In genomic region chr9:92350740-92351133, GRCh38 we compare ENCODE assay signal across 25 cellular contexts. TPM values are rescaled to one million over a fixed set of nuclear protein-coding genes. Genes with fewer than 3 reads are reported as not detected.
DNase-seq lines count a peak whose midpoint lies in the region; ATAC-seq and TF ChIP-seq lines count a peak whose summit lies in the region.
"Had no signal": no experiment of that assay in that cellular context is flagged by ENCODE, and none has a peak within 500 bp of the region (broad histone marks: within the 10 kb centered on the region; RNA-seq: fewer than 3 reads in every experiment).

No MANE protein-coding gene starts in this region.

- TF ChIP-seq POLR2A in prostate gland (IDR thresholded peaks at IDR 0.05) = no peak

- H3K4me3 Mint-ChIP-seq in activated CD4-positive, alpha-beta memory T cell treated with anti-CD3 and anti-CD28 coated beads, Interleukin-2, amount 10 ng/mL, durations not matched to agents 7 days and 5 days = no peak overlapping the region
- no peak overlapping the region for H3K4me3 Mint-ChIP-seq in activated CD4-positive, alpha-beta memory T cell treated with anti-CD3 and anti-CD28 coated beads for 36 hours
- H3K4me3 Mint-ChIP-seq in stimulated activated naive CD8-positive, alpha-beta T cell treated with anti-CD3 and anti-CD28 coated beads, Interleukin-15, amount 100 ng/mL, for 72 hours = no peak overlapping the region
- H3K4me3 Mint-ChIP-seq: activated CD4-positive, alpha-beta T cell treated with anti-CD3 and anti-CD28 coated beads, Interleukin-2, amount 10 ng/mL, durations not matched to agents 7 days and 5 days; effector memory CD8-positive, alpha-beta T cell; neural crest cell; stimulated activated memory B cell treated with anti-CD40 and anti-IgM and Interleukin-4, amounts not matched to agents 10 μg/mL and 1 μg/mL and 100 μg/mL, for 72 hours had no signal

- no peaks in the 10 kb centered on the region for H3K4me1 ChIP-seq in prostate gland (replicated peaks)
- H3K4me1 ChIP-seq in tibial artery = peaks cover 0 to 15% (median 6%) of the 10 kb centered on the region in 4 donors

- H3K27ac Mint-ChIP-seq in activated CD4-positive, alpha-beta memory T cell treated with anti-CD3 and anti-CD28 coated beads, Interleukin-2, amount 10 ng/mL, durations not matched to agents 7 days and 5 days = peak overlapping the region; percentile 13
- H3K27ac Mint-ChIP-seq in activated CD4-positive, alpha-beta memory T cell treated with anti-CD3 and anti-CD28 coated beads for 36 hours = no peak overlapping the region
- H3K27ac Mint-ChIP-seq in stimulated activated naive CD8-positive, alpha-beta T cell treated with anti-CD3 and anti-CD28 coated beads, Interleukin-15, amount 100 ng/mL, for 72 hours = no peak overlapping the region
- H3K27ac Mint-ChIP-seq: activated CD4-positive, alpha-beta T cell treated with anti-CD3 and anti-CD28 coated beads, Interleukin-2, amount 10 ng/mL, durations not matched to agents 7 days and 5 days; stimulated activated memory B cell treated with anti-CD40 and anti-IgM and Interleukin-4, amounts not matched to agents 10 μg/mL and 1 μg/mL and 100 μg/mL, for 72 hours had no signal

- POLR2A ChIA-PET in activated CD4-positive, alpha-beta memory T cell treated with anti-CD3 and anti-CD28 coated beads, Interleukin-2, amount 10 ng/mL, durations not matched to agents 7 days and 5 days (lab: Charles Lee) = interaction anchor here (1.1 kb wide), 1 partner anchor 25 kb away, joined by 3 read pairs; the partner anchor contains the start of gene CENPP
- POLR2A ChIA-PET in activated CD4-positive, alpha-beta memory T cell treated with anti-CD3 and anti-CD28 coated beads for 36 hours (lab: Charles Lee) = no interaction called here

- H3K27me3 ChIP-seq in prostate gland (replicated peaks; ENCODE audit: insufficient read depth) (no peaks in the 10 kb centered on the region), tibial artery (no peaks in the 10 kb centered on the region)

- H3K36me3 ChIP-seq in prostate gland (no peaks in the 10 kb centered on the region), tibial artery (peaks cover 0 to 3% (median 0%) of the 10 kb centered on the region in 3 donors)

- TF ChIP-seq CTCF in fibroblast of pulmonary artery (IDR thresholded peaks at IDR 0.05; ENCODE audit: low read length, missing control alignments) (no peak), prostate gland (IDR thresholded peaks at IDR 0.05) (no peak), tibial artery (IDR thresholded peaks at IDR 0.05) (no peak)

- peaks cover 46% of the 10 kb centered on the region for H3K36me3 Mint-ChIP-seq in activated CD4-positive, alpha-beta memory T cell treated with anti-CD3 and anti-CD28 coated beads, Interleukin-2, amount 10 ng/mL, durations not matched to agents 7 days and 5 days (ENCODE audit: low read depth)
- peaks cover 27% of the 10 kb centered on the region for H3K36me3 Mint-ChIP-seq in activated CD4-positive, alpha-beta memory T cell treated with anti-CD3 and anti-CD28 coated beads for 36 hours

- no peak for DNase-seq in activated CD4-positive, alpha-beta memory T cell treated with anti-CD3 and anti-CD28 coated beads, Interleukin-2, amount 10 ng/mL, durations not matched to agents 7 days and 5 days
- no peak for DNase-seq in activated CD4-positive, alpha-beta memory T cell treated with anti-CD3 and anti-CD28 coated beads for 36 hours
- DNase-seq in fibroblast of pulmonary artery (ENCODE audit: low read depth) = peak; percentile 6
- DNase-seq in prostate gland (ENCODE audit: low spot score) = no peak
- DNase-seq in tibial artery = no peak
- DNase-seq in stimulated activated naive CD8-positive, alpha-beta T cell treated with anti-CD3 and anti-CD28 coated beads, Interleukin-15, amount 100 ng/mL, for 72 hours = no peak
- DNase-seq in NCI-H82 (lab: John Stamatoyannopoulos, UW) = no peak
- DNase-seq: 8988T; activated CD4-positive, alpha-beta T cell treated with anti-CD3 and anti-CD28 coated beads, Interleukin-2, amount 10 ng/mL, durations not matched to agents 7 days and 5 days; activated CD8-positive, alpha-beta memory T cell treated with anti-CD3 and anti-CD28 coated beads, Interleukin-2, amount 50 U/mL, for 48 hours; activated gamma-delta T cell; central memory CD4-positive, alpha-beta T cell; effector memory CD8-positive, alpha-beta T cell; hypothalamus; kidney; mesendoderm; NCI-H1092 treated with DMSO at 0.1 percent for 48 hours; NCI-H2081; NCI-H510A had no signal

- peak overlapping the region; percentile 31 to 38 for H3K27ac ChIP-seq in prostate gland
- peak overlapping the region; percentile 67 to 75 for H3K27ac ChIP-seq in tibial artery
- H3K27ac ChIP-seq: RWPE1 had no signal

- peaks cover 6% of the 10 kb centered on the region for H3K9me3 Mint-ChIP-seq in activated CD4-positive, alpha-beta memory T cell treated with anti-CD3 and anti-CD28 coated beads, Interleukin-2, amount 10 ng/mL, durations not matched to agents 7 days and 5 days
- H3K9me3 Mint-ChIP-seq in activated CD4-positive, alpha-beta memory T cell treated with anti-CD3 and anti-CD28 coated beads for 36 hours = peaks cover 19% of the 10 kb centered on the region
- peaks cover 6 to 22% of the 10 kb centered on the region in 2 donors for H3K9me3 Mint-ChIP-seq in stimulated activated naive CD8-positive, alpha-beta T cell treated with anti-CD3 and anti-CD28 coated beads, Interleukin-15, amount 100 ng/mL, for 72 hours

- peaks cover 7% of the 10 kb centered on the region for H3K4me1 Mint-ChIP-seq in activated CD4-positive, alpha-beta memory T cell treated with anti-CD3 and anti-CD28 coated beads, Interleukin-2, amount 10 ng/mL, durations not matched to agents 7 days and 5 days
- H3K4me1 Mint-ChIP-seq in activated CD4-positive, alpha-beta memory T cell treated with anti-CD3 and anti-CD28 coated beads for 36 hours (ENCODE audit: low read depth) = no peaks in the 10 kb centered on the region
- H3K4me1 Mint-ChIP-seq in stimulated activated naive CD8-positive, alpha-beta T cell treated with anti-CD3 and anti-CD28 coated beads, Interleukin-15, amount 100 ng/mL, for 72 hours = no peaks in the 10 kb centered on the region
- H3K4me1 Mint-ChIP-seq: neural crest cell had no signal

- CTCF ChIA-PET in activated CD4-positive, alpha-beta memory T cell treated with anti-CD3 and anti-CD28 coated beads, Interleukin-2, amount 10 ng/mL, durations not matched to agents 7 days and 5 days (lab: Charles Lee) = no interaction called here
- CTCF ChIA-PET in activated CD4-positive, alpha-beta memory T cell treated with anti-CD3 and anti-CD28 coated beads for 36 hours (lab: Charles Lee) = no interaction called here

- no peak overlapping the region for H3K4me3 ChIP-seq in fibroblast of pulmonary artery (replicated peaks; ENCODE audit: low read depth, low read length)
- no peak overlapping the region for H3K4me3 ChIP-seq in prostate gland
- H3K4me3 ChIP-seq in tibial artery = no peak overlapping the region

- intact Hi-C loops in activated CD4-positive, alpha-beta memory T cell treated with anti-CD3 and anti-CD28 coated beads for 36 hours (cut with micrococcal nuclease) = no loop called here
- intact Hi-C loops in prostate gland (cut with DNase I) (no loop called here), tibial artery (cut with DNase I; ENCODE audit: low total_unique reads) (no loop called here)

- H3K27me3 Mint-ChIP-seq in activated CD4-positive, alpha-beta memory T cell treated with anti-CD3 and anti-CD28 coated beads, Interleukin-2, amount 10 ng/mL, durations not matched to agents 7 days and 5 days = no peaks in the 10 kb centered on the region
- no peaks in the 10 kb centered on the region for H3K27me3 Mint-ChIP-seq in activated CD4-positive, alpha-beta memory T cell treated with anti-CD3 and anti-CD28 coated beads for 36 hours
- no peaks in the 10 kb centered on the region for H3K27me3 Mint-ChIP-seq in stimulated activated naive CD8-positive, alpha-beta T cell treated with anti-CD3 and anti-CD28 coated beads, Interleukin-15, amount 100 ng/mL, for 72 hours
- H3K27me3 Mint-ChIP-seq: activated CD4-positive, alpha-beta T cell treated with anti-CD3 and anti-CD28 coated beads, Interleukin-2, amount 10 ng/mL, durations not matched to agents 7 days and 5 days; effector memory CD8-positive, alpha-beta T cell; stimulated activated memory B cell treated with anti-CD40 and anti-IgM and Interleukin-4, amounts not matched to agents 10 μg/mL and 1 μg/mL and 100 μg/mL, for 72 hours had no signal

- H3K9me3 ChIP-seq in prostate gland (no peaks in the 10 kb centered on the region), tibial artery (peaks cover 0 to 6% (median 6%) of the 10 kb centered on the region in 3 donors)

- ATAC-seq in HG02678 (IDR thresholded peaks at IDR 0.05; ENCODE audit: unreplicated experiment) = no peak
- ATAC-seq in stimulated activated naive CD8-positive, alpha-beta T cell treated with anti-CD3 and anti-CD28 coated beads, Interleukin-15, amount 100 ng/mL, for 72 hours = no peak
- ATAC-seq: effector memory CD8-positive, alpha-beta T cell; stimulated activated memory B cell treated with anti-CD40 and anti-IgM and Interleukin-4, amounts not matched to agents 10 μg/mL and 1 μg/mL and 100 μg/mL, for 72 hours had no signal

RNA-seq across cellular contexts. Expression of gene CENPP, which starts 25.0 kb away (rescaled TPM):
- total RNA-seq in activated CD4-positive, alpha-beta memory T cell treated with anti-CD3 and anti-CD28 coated beads, Interleukin-2, amount 10 ng/mL, durations not matched to agents 7 days and 5 days = 10 to 100 TPM; 18.8 to 22.0 TPM
- 10 to 100 TPM; 21.8 to 23.5 TPM for total RNA-seq in activated CD4-positive, alpha-beta memory T cell treated with anti-CD3 and anti-CD28 coated beads for 36 hours
- total RNA-seq in prostate gland = 10 to 100 TPM in 1 of 2 donors, 1 to 10 TPM in 1; 1.4 to 21.5 TPM

RNA-seq across cellular contexts. Expression of gene NOL8, which starts 25.6 kb away (rescaled TPM):
- 10 to 100 TPM; 48.0 to 48.9 TPM for total RNA-seq in activated CD4-positive, alpha-beta memory T cell treated with anti-CD3 and anti-CD28 coated beads, Interleukin-2, amount 10 ng/mL, durations not matched to agents 7 days and 5 days
- total RNA-seq in activated CD4-positive, alpha-beta memory T cell treated with anti-CD3 and anti-CD28 coated beads for 36 hours = 10 to 100 TPM; 45.6 to 47.1 TPM
- total RNA-seq in prostate gland = 10 to 100 TPM; 23.8 to 26.6 TPM

RNA-seq across cellular contexts. Expression of gene OGN, which starts 53.6 kb away (rescaled TPM):
- not detected for total RNA-seq in activated CD4-positive, alpha-beta memory T cell treated with anti-CD3 and anti-CD28 coated beads, Interleukin-2, amount 10 ng/mL, durations not matched to agents 7 days and 5 days
- not detected for total RNA-seq in activated CD4-positive, alpha-beta memory T cell treated with anti-CD3 and anti-CD28 coated beads for 36 hours
- 10 to 100 TPM in 1 of 2 donors, 1 to 10 TPM in 1; 6.9 to 24.4 TPM for total RNA-seq in prostate gland
- total RNA-seq: LHCN-M2, neural crest cell, renal cortical epithelial cell had no signal

RNA-seq across cellular contexts. Expression of gene IARS1, which starts 57.2 kb away (rescaled TPM):
- total RNA-seq in activated CD4-positive, alpha-beta memory T cell treated with anti-CD3 and anti-CD28 coated beads, Interleukin-2, amount 10 ng/mL, durations not matched to agents 7 days and 5 days = 100 to 1,000 TPM; 145 to 152 TPM
- total RNA-seq in activated CD4-positive, alpha-beta memory T cell treated with anti-CD3 and anti-CD28 coated beads for 36 hours = 100 to 1,000 TPM; 212 to 222 TPM
- total RNA-seq in prostate gland = 10 to 100 TPM; 58.3 to 89.2 TPM

Comparison
In these comparisons a context has a peak if more than half of its experiments do, and no peak if none do; other contexts are left out.
1. RNA of gene OGN, which starts 53.6 kb away (total RNA-seq): 6.9 to 24.4 TPM in prostate gland; not detected in activated CD4-positive, alpha-beta memory T cell treated with anti-CD3 and anti-CD28 coated beads, Interleukin-2, amount 10 ng/mL, durations not matched to agents 7 days and 5 days and not detected in activated CD4-positive, alpha-beta memory T cell treated with anti-CD3 and anti-CD28 coated beads for 36 hours; every median in the first group is over 4 times any median in the second.